Comparison of ENCODE assay signal across 21 cellular contexts in the genomic region with DNA sequence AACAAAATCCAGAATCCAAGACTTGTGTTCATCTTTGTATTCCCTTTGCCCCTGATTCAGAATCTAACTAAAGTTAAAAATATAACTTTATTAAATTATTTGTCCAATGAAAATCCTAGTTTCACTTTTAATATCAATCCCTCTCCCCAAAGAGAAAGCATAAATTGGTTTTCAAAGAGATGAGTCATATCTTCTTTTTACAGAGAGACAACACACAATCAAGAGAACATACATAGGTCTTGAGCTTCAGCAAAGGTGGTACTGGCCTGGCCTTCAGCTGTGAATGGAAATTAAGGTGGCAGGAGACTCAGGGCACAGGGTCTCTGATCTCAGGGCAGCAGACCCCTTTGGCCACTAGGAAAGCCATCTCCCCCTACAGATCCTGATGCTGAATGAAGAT. TPM values are rescaled to one million over a fixed set of nuclear protein-coding genes. Genes with fewer than 3 reads are reported as not detected.
DNase-seq lines count a peak whose midpoint lies in the region; ATAC-seq and TF ChIP-seq lines count a peak whose summit lies in the region.
"Had no signal": no experiment of that assay in that cellular context is flagged by ENCODE, and none has a peak within 500 bp of the region (broad histone marks: within the 10 kb centered on the region; RNA-seq: fewer than 3 reads in every experiment).

No MANE protein-coding gene starts in this region.

- CTCF ChIA-PET in activated CD4-positive, alpha-beta T cell treated with anti-CD3 and anti-CD28 coated beads for 36 hours (lab: Charles Lee): interaction anchor here (1.1 kb wide), 2 partner anchors 70 to 595 kb away, joined by 3 read pairs; no protein-coding TSS in a partner anchor

- DNase-seq in activated CD4-positive, alpha-beta T cell treated with anti-CD3 and anti-CD28 coated beads for 36 hours: no peak
- no peak for DNase-seq in activated CD4-positive, alpha-beta T cell treated with anti-CD3 and anti-CD28 coated beads, Interleukin-2, amount 50 U/mL, for 48 hours
- peak; percentile 71 for DNase-seq in GM10266 (ENCODE audit: extremely low spot score)
- DNase-seq in stimulated activated CD4-positive, alpha-beta T cell treated with anti-CD3 and anti-CD28 coated beads, Interleukin-1b, Interleukin-23, amount 100 ng/mL, for 48 hours: no peak
- no peak for DNase-seq in C1 segment of cervical spinal cord (lab: John Stamatoyannopoulos, UW)
- DNase-seq: GDM1, GM23248, KG1, NCI-H1694 treated with DMSO at 0.1 percent for 48 hours, NCI-H446, NCI-H526 treated with DMSO at 0.1 percent for 48 hours, PC-3, RPMI8226, SHP77 treated with DMSO at 0.1 percent for 48 hours, T-cell had no signal

- no peaks in the 10 kb centered on the region for H3K36me3 Mint-ChIP-seq in activated CD4-positive, alpha-beta T cell treated with anti-CD3 and anti-CD28 coated beads for 36 hours (ENCODE audit: low read depth)
- no peaks in the 10 kb centered on the region for H3K36me3 Mint-ChIP-seq in activated T-helper 17 cell treated with anti-CD3 and anti-CD28 coated beads, Interleukin-2, amount 50 U/mL, for 72 hours (ENCODE audit: low read depth)
- H3K36me3 Mint-ChIP-seq: T-cell had no signal

- H3K27ac Mint-ChIP-seq in activated CD4-positive, alpha-beta T cell treated with anti-CD3 and anti-CD28 coated beads for 36 hours: no peak overlapping the region
- H3K27ac Mint-ChIP-seq in activated T-helper 17 cell treated with anti-CD3 and anti-CD28 coated beads, Interleukin-2, amount 50 U/mL, for 72 hours: no peak overlapping the region
- H3K27ac Mint-ChIP-seq: T-cell had no signal

- POLR2A ChIA-PET in activated CD4-positive, alpha-beta T cell treated with anti-CD3 and anti-CD28 coated beads for 36 hours (lab: Charles Lee): no interaction called here

- intact Hi-C loops in activated CD4-positive, alpha-beta T cell treated with anti-CD3 and anti-CD28 coated beads for 36 hours (cut with DNase I, micrococcal nuclease): loop anchor here (5.0 to 10.0 kb wide), 2 partner anchors 322 to 544 kb away; a partner anchor contains a TSS

- peaks cover 74% of the 10 kb centered on the region for H3K27me3 Mint-ChIP-seq in activated CD4-positive, alpha-beta T cell treated with anti-CD3 and anti-CD28 coated beads for 36 hours
- peaks cover 41% of the 10 kb centered on the region for H3K27me3 Mint-ChIP-seq in activated T-helper 17 cell treated with anti-CD3 and anti-CD28 coated beads, Interleukin-2, amount 50 U/mL, for 72 hours

- TF ChIP-seq CTCF in GM10266 (IDR thresholded peaks at IDR 0.05; ENCODE audit: control insufficient read depth, insufficient read depth, low read depth, missing control alignments): no peak

- H3K4me3 Mint-ChIP-seq in activated CD4-positive, alpha-beta T cell treated with anti-CD3 and anti-CD28 coated beads for 36 hours: no peak overlapping the region
- no peak overlapping the region for H3K4me3 Mint-ChIP-seq in activated T-helper 17 cell treated with anti-CD3 and anti-CD28 coated beads, Interleukin-2, amount 50 U/mL, for 72 hours
- H3K4me3 Mint-ChIP-seq: T-cell had no signal

- H3K4me1 Mint-ChIP-seq in activated CD4-positive, alpha-beta T cell treated with anti-CD3 and anti-CD28 coated beads for 36 hours: peaks cover 26% of the 10 kb centered on the region
- peaks cover 5% of the 10 kb centered on the region for H3K4me1 Mint-ChIP-seq in activated T-helper 17 cell treated with anti-CD3 and anti-CD28 coated beads, Interleukin-2, amount 50 U/mL, for 72 hours

- ATAC-seq in activated CD4-positive, alpha-beta T cell treated with anti-CD3 and anti-CD28 coated beads for 36 hours: peak; percentile 49
- ATAC-seq in HG02938 (IDR thresholded peaks at IDR 0.05; ENCODE audit: unreplicated experiment) (peak; percentile 39), GM19452 (IDR thresholded peaks at IDR 0.05; ENCODE audit: unreplicated experiment) (no peak)
- ATAC-seq in activated T-helper 17 cell treated with anti-CD3 and anti-CD28 coated beads, Interleukin-2, amount 50 U/mL, for 72 hours (replicated peaks): peak; percentile 26
- ATAC-seq: HepG2, PC-3, SK-N-SH treated with all-trans-retinoic acid at 6 μM for 48 hours, T-cell had no signal

- H3K9me3 Mint-ChIP-seq in activated CD4-positive, alpha-beta T cell treated with anti-CD3 and anti-CD28 coated beads for 36 hours (ENCODE audit: low read depth): no peaks in the 10 kb centered on the region
- H3K9me3 Mint-ChIP-seq in activated T-helper 17 cell treated with anti-CD3 and anti-CD28 coated beads, Interleukin-2, amount 50 U/mL, for 72 hours: no peaks in the 10 kb centered on the region
- H3K9me3 Mint-ChIP-seq: T-cell had no signal

RNA-seq across cellular contexts. Expression of a gene that starts 4.3 kb away (rescaled TPM):
- not detected for total RNA-seq in activated CD4-positive, alpha-beta T cell treated with anti-CD3 and anti-CD28 coated beads for 36 hours
- total RNA-seq in activated T-helper 17 cell treated with anti-CD3 and anti-CD28 coated beads, Interleukin-2, amount 50 U/mL, for 72 hours: not detected
- total RNA-seq: GM23248, HepG2, PC-3, T-cell had no signal

RNA-seq across cellular contexts. Expression of a gene that starts 36.2 kb away (rescaled TPM):
- total RNA-seq in activated CD4-positive, alpha-beta T cell treated with anti-CD3 and anti-CD28 coated beads for 36 hours: not detected
- under 1 TPM in 1 of 2 donors, not detected in 1; 0.21 TPM for total RNA-seq in activated T-helper 17 cell treated with anti-CD3 and anti-CD28 coated beads, Interleukin-2, amount 50 U/mL, for 72 hours
- total RNA-seq: Daoy, GM23248, PC-3 had no signal
